In the genomic region with DNA sequence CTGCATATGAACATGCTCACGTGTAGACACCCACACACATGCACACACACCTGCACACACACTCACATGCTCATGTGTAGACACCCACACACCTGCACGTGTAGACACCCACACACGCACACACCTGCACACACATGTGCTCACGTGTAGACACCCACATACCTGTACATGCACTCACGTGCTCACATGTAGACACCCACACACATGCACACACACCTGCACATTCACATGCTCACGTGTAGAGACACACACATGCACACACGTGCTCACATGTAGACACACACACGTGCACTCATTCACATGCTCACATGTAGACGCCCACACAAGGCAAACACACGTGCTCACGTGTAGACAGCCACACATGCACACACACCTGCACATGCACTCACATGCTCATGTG, we compare ENCODE assay signal across 2 cellular contexts.
TF ChIP-seq lines count a peak whose summit lies in the region.

No MANE protein-coding gene starts in this region.

TF ChIP-seq in WTC11, 78 proteins besides CTCF, POLR2A, EP300 and RAD21:
- TF ChIP-seq ZNF423 (CRISPR knock-in tag; IDR thresholded peaks at IDR 0.05): no peak
- TF ChIP-seq ZNF138 (CRISPR knock-in tag; conservative IDR thresholded peaks at IDR 0.05): no peak
- TF ChIP-seq, protein P1, sequence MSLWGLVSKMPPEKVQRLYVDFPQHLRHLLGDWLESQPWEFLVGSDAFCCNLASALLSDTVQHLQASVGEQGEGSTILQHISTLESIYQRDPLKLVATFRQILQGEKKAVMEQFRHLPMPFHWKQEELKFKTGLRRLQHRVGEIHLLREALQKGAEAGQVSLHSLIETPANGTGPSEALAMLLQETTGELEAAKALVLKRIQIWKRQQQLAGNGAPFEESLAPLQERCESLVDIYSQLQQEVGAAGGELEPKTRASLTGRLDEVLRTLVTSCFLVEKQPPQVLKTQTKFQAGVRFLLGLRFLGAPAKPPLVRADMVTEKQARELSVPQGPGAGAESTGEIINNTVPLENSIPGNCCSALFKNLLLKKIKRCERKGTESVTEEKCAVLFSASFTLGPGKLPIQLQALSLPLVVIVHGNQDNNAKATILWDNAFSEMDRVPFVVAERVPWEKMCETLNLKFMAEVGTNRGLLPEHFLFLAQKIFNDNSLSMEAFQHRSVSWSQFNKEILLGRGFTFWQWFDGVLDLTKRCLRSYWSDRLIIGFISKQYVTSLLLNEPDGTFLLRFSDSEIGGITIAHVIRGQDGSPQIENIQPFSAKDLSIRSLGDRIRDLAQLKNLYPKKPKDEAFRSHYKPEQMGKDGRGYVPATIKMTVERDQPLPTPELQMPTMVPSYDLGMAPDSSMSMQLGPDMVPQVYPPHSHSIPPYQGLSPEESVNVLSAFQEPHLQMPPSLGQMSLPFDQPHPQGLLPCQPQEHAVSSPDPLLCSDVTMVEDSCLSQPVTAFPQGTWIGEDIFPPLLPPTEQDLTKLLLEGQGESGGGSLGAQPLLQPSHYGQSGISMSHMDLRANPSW (CRISPR knock-in tag; conservative IDR thresholded peaks at IDR 0.05; ENCODE audit: low read depth): no peak
- TF ChIP-seq, protein P2, sequence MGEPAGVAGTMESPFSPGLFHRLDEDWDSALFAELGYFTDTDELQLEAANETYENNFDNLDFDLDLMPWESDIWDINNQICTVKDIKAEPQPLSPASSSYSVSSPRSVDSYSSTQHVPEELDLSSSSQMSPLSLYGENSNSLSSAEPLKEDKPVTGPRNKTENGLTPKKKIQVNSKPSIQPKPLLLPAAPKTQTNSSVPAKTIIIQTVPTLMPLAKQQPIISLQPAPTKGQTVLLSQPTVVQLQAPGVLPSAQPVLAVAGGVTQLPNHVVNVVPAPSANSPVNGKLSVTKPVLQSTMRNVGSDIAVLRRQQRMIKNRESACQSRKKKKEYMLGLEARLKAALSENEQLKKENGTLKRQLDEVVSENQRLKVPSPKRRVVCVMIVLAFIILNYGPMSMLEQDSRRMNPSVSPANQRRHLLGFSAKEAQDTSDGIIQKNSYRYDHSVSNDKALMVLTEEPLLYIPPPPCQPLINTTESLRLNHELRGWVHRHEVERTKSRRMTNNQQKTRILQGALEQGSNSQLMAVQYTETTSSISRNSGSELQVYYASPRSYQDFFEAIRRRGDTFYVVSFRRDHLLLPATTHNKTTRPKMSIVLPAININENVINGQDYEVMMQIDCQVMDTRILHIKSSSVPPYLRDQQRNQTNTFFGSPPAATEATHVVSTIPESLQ (CRISPR knock-in tag; IDR thresholded peaks at IDR 0.05): no peak
- no peak for TF ChIP-seq FOXP1 (CRISPR knock-in tag; IDR thresholded peaks at IDR 0.05; ENCODE audit: borderline replicate concordance)
- no peak for TF ChIP-seq CREM (CRISPR knock-in tag; IDR thresholded peaks at IDR 0.05)
- no peak for TF ChIP-seq GTF2I (CRISPR knock-in tag; conservative IDR thresholded peaks at IDR 0.05)
- TF ChIP-seq, protein P3, sequence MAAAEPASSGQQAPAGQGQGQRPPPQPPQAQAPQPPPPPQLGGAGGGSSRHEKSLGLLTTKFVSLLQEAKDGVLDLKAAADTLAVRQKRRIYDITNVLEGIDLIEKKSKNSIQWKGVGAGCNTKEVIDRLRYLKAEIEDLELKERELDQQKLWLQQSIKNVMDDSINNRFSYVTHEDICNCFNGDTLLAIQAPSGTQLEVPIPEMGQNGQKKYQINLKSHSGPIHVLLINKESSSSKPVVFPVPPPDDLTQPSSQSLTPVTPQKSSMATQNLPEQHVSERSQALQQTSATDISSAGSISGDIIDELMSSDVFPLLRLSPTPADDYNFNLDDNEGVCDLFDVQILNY (CRISPR knock-in tag; IDR thresholded peaks at IDR 0.05): no peak
- no peak for TF ChIP-seq ZNF317 (CRISPR knock-in tag; IDR thresholded peaks at IDR 0.05; ENCODE audit: borderline replicate concordance, low read depth)
- TF ChIP-seq NR2C2 (CRISPR knock-in tag; IDR thresholded peaks at IDR 0.05): no peak
- TF ChIP-seq SOX15 (CRISPR knock-in tag; IDR thresholded peaks at IDR 0.05): no peak
- no peak for TF ChIP-seq JUN (CRISPR knock-in tag; IDR thresholded peaks at IDR 0.05)
- TF ChIP-seq, protein P4, sequence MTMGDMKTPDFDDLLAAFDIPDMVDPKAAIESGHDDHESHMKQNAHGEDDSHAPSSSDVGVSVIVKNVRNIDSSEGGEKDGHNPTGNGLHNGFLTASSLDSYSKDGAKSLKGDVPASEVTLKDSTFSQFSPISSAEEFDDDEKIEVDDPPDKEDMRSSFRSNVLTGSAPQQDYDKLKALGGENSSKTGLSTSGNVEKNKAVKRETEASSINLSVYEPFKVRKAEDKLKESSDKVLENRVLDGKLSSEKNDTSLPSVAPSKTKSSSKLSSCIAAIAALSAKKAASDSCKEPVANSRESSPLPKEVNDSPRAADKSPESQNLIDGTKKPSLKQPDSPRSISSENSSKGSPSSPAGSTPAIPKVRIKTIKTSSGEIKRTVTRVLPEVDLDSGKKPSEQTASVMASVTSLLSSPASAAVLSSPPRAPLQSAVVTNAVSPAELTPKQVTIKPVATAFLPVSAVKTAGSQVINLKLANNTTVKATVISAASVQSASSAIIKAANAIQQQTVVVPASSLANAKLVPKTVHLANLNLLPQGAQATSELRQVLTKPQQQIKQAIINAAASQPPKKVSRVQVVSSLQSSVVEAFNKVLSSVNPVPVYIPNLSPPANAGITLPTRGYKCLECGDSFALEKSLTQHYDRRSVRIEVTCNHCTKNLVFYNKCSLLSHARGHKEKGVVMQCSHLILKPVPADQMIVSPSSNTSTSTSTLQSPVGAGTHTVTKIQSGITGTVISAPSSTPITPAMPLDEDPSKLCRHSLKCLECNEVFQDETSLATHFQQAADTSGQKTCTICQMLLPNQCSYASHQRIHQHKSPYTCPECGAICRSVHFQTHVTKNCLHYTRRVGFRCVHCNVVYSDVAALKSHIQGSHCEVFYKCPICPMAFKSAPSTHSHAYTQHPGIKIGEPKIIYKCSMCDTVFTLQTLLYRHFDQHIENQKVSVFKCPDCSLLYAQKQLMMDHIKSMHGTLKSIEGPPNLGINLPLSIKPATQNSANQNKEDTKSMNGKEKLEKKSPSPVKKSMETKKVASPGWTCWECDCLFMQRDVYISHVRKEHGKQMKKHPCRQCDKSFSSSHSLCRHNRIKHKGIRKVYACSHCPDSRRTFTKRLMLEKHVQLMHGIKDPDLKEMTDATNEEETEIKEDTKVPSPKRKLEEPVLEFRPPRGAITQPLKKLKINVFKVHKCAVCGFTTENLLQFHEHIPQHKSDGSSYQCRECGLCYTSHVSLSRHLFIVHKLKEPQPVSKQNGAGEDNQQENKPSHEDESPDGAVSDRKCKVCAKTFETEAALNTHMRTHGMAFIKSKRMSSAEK (CRISPR knock-in tag; IDR thresholded peaks at IDR 0.05; ENCODE audit: borderline replicate concordance): no peak
TF ChIP-seq in WTC11: peak in this region for 0.

TF ChIP-seq in endothelial cell of umbilical vein, 7 proteins besides CTCF, POLR2A, EP300 and RAD21:
- TF ChIP-seq, protein P5, sequence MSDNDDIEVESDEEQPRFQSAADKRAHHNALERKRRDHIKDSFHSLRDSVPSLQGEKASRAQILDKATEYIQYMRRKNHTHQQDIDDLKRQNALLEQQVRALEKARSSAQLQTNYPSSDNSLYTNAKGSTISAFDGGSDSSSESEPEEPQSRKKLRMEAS (IDR thresholded peaks at IDR 0.05; ENCODE audit: insufficient read depth, insufficient read length): peak; percentile 2
- no peak for TF ChIP-seq EZH2 (IDR thresholded peaks at IDR 0.05; ENCODE audit: borderline replicate concordance, low read depth, low read length, severe bottlenecking)
- TF ChIP-seq POLR2AphosphoS5 (IDR thresholded peaks at IDR 0.05; ENCODE audit: insufficient read depth, low read depth, low read length): no peak
- no peak for TF ChIP-seq GATA2 (IDR thresholded peaks at IDR 0.05; ENCODE audit: insufficient read depth, insufficient read length, low read depth, low read length)
- no peak for TF ChIP-seq FOS (IDR thresholded peaks at IDR 0.05; ENCODE audit: borderline replicate concordance, insufficient read depth, low read length)
